12 cellular contexts compared by ENCODE assay signal in the genomic region with DNA sequence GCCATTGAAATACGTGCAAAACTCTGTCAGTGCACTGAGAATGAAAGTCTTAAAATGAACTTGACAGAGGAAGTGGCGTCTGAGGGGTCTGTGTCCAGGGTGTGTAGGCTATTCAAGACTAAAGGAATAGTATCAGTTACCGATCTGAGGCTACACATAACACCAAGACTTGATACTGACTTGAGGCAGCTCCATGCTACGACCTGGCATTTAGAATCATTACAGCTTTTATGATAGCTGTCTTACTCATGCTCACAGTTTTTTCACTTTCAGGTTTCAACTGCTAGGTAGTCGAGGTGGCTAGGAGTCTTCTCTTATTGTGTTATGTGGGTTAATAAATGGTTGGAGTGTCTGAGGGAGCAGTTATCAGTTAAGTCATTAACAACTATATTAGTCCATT.
DNase-seq lines count a peak whose midpoint lies in the region; ATAC-seq, FAIRE-seq and TF ChIP-seq lines count a peak whose summit lies in the region.
"Had no signal": no experiment of that assay in that cellular context is flagged by ENCODE, and none has a peak within 500 bp of the region (broad histone marks: within the 10 kb centered on the region; RNA-seq: fewer than 3 reads in every experiment).

No MANE protein-coding gene starts in this region.

- CTCF ChIA-PET in CD4-positive, alpha-beta T cell (lab: Charles Lee), result no interaction called here

- no peak overlapping the region for H3K27ac ChIP-seq in CD4-positive, alpha-beta T cell (ENCODE audit: low read depth, low read length)
- H3K27ac ChIP-seq: C4-2B, dorsolateral prefrontal cortex had no signal

- H3K4me3 Mint-ChIP-seq in CD4-positive, alpha-beta T cell, result no peak overlapping the region

- in situ Hi-C loops in ACHN (cut with HindIII; ENCODE audit: low pct_ligation_motif_present, low pct_unique_long_range_greater_than_20kb, low sequenced_read_pairs), result no loop called here

- intact Hi-C loops in CD4-positive, alpha-beta T cell (cut with DNase I, micrococcal nuclease), result no loop called here

- TF ChIP-seq POLR2A in GM18505 (IDR thresholded peaks at IDR 0.05; ENCODE audit: borderline replicate concordance, extremely low read depth, insufficient read depth, insufficient read length), result no peak

- no peaks in the 10 kb centered on the region for H3K36me3 Mint-ChIP-seq in CD4-positive, alpha-beta T cell (ENCODE audit: low read depth)

- ATAC-seq in GM18505 (IDR thresholded peaks at IDR 0.05; ENCODE audit: unreplicated experiment) (peak; percentile 47), HG02623 (IDR thresholded peaks at IDR 0.05; ENCODE audit: unreplicated experiment) (peak; percentile 53), HG03378 (IDR thresholded peaks at IDR 0.05; ENCODE audit: unreplicated experiment) (peak; percentile 73), esophagus mucosa (no peak)
- no peak for ATAC-seq in CD4-positive, alpha-beta T cell (ENCODE audit: poor library complexity)

- H3K9me3 ChIP-seq in CD4-positive, alpha-beta T cell (ENCODE audit: control insufficient read depth, low read length), result no peaks in the 10 kb centered on the region

- peak; percentile 71 for FAIRE-seq in GM19239 (lab: Jason Lieb, UNC)

- no peaks in the 10 kb centered on the region for H3K27me3 ChIP-seq in CD4-positive, alpha-beta T cell (ENCODE audit: control insufficient read depth, insufficient read depth, low read length)
- H3K27me3 ChIP-seq: dorsolateral prefrontal cortex had no signal

- H3K4me1 Mint-ChIP-seq in CD4-positive, alpha-beta T cell (ENCODE audit: low read depth), result peaks cover 14% of the 10 kb centered on the region

- peaks cover 2% of the 10 kb centered on the region for H3K9me3 Mint-ChIP-seq in CD4-positive, alpha-beta T cell

- DNase-seq in GM19239 (ENCODE audit: insufficient read length, low spot score), result no peak
- no peak for DNase-seq in CD4-positive, alpha-beta T cell
- no peak for DNase-seq in ACHN
- DNase-seq in middle frontal gyrus (ENCODE audit: extremely low spot score, low spot score), result no peak
- DNase-seq: dorsolateral prefrontal cortex, glutamatergic neuron, NCI-H1092 treated with DMSO at 0.1 percent for 48 hours had no signal

- no peak for TF ChIP-seq CTCF in CD4-positive, alpha-beta T cell (IDR thresholded peaks at IDR 0.05)

- H3K27me3 Mint-ChIP-seq in CD4-positive, alpha-beta T cell, result peaks cover 5% of the 10 kb centered on the region

- no peak overlapping the region for H3K27ac Mint-ChIP-seq in CD4-positive, alpha-beta T cell

- POLR2A ChIA-PET in CD4-positive, alpha-beta T cell (lab: Charles Lee), result no interaction called here

Comparison
In these comparisons a context has a peak if more than half of its experiments do, and no peak if none do; other contexts are left out.
1. ATAC-seq: peak in GM18505 (single experiment), HG02623 (single experiment) and HG03378 (single experiment); none in CD4-positive, alpha-beta T cell (single experiment) and esophagus mucosa (single experiment).